ENCODE assay signal across 18 cellular contexts in the genomic region with DNA sequence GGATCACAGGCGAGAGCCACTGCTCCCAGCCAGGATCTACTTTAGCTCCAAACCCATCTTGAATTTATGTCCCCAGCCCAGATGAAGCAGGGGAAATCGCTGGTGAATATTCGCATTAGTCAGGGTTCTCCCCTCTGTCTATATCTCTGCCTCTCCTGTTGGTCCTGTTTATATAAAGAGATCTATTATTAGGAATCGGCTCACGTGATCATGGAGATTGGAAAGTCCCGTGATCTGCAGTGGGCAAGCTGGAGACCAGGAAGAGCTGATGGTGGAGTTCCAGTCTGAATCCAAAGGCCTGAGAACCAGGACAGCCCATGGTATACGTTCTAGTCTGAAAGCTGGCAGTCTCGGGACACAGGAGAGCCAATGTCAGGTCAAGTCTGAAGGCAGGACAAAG.
A peak's percentile ranks its signal among the peaks of the same experiment; 100 is the strongest.
DNase-seq lines count a peak whose midpoint lies in the region; ATAC-seq lines count a peak whose summit lies in the region.
"Had no signal": no experiment of that assay in that cellular context is flagged by ENCODE, and none has a peak within 500 bp of the region (broad histone marks: within the 10 kb centered on the region; RNA-seq: fewer than 3 reads in every experiment).

No MANE protein-coding gene starts in this region.

- CTCF ChIA-PET in activated CD8-positive, alpha-beta memory T cell treated with anti-CD3 and anti-CD28 coated beads, Interleukin-2, amount 10 ng/mL, durations not matched to agents 7 days and 5 days (lab: Charles Lee): interaction anchor here (1.0 to 1.2 kb wide), 2 partner anchors 19 to 29 kb away, joined by 3 read pairs; no protein-coding TSS in a partner anchor

- no peak overlapping the region for H3K4me3 ChIP-seq in right cardiac atrium (ENCODE audit: low read length)

- DNase-seq in activated CD8-positive, alpha-beta memory T cell treated with anti-CD3 and anti-CD28 coated beads, Interleukin-2, amount 50 U/mL, for 48 hours: peak; percentile 23
- DNase-seq in activated CD8-positive, alpha-beta memory T cell treated with anti-CD3 and anti-CD28 coated beads, Interleukin-2, amount 10 ng/mL, durations not matched to agents 7 days and 5 days: no peak
- DNase-seq in cardiac septum (ENCODE audit: low spot score) (peak; percentile 49), right cardiac atrium (no peak), left ventricle myocardium superior (no peak)
- DNase-seq: CD8-positive, alpha-beta T cell; COR-L47; DMS153; DMS79 treated with DMSO at 0.1 percent for 48 hours; EL; HCEC 1CT; HFFc6 had no signal

- no peak for ATAC-seq in activated CD8-positive, alpha-beta memory T cell treated with anti-CD3 and anti-CD28 coated beads, Interleukin-2, amount 10 ng/mL, durations not matched to agents 7 days and 5 days
- no peak for ATAC-seq in right cardiac atrium
- peak; percentile 72 for ATAC-seq in left ventricle myocardium superior
- ATAC-seq in GM19324 (IDR thresholded peaks at IDR 0.05; ENCODE audit: low FRiP score, unreplicated experiment): no peak
- no peak for ATAC-seq in HG02840 (IDR thresholded peaks at IDR 0.05; ENCODE audit: low FRiP score, unreplicated experiment)
- ATAC-seq in HG03521 (IDR thresholded peaks at IDR 0.05; ENCODE audit: unreplicated experiment): no peak
- ATAC-seq: CD8-positive, alpha-beta T cell had no signal

- no peaks in the 10 kb centered on the region for H3K9me3 ChIP-seq in right cardiac atrium (ENCODE audit: control insufficient read depth, low read length)

- no peak overlapping the region for H3K4me3 Mint-ChIP-seq in activated CD8-positive, alpha-beta memory T cell treated with anti-CD3 and anti-CD28 coated beads, Interleukin-2, amount 10 ng/mL, durations not matched to agents 7 days and 5 days
- H3K4me3 Mint-ChIP-seq: CD14-positive monocyte; CD8-positive, alpha-beta T cell; HFFc6 had no signal

- no peaks in the 10 kb centered on the region for H3K27me3 ChIP-seq in right cardiac atrium (ENCODE audit: control insufficient read depth, insufficient read depth)

- H3K27ac Mint-ChIP-seq in activated CD8-positive, alpha-beta memory T cell treated with anti-CD3 and anti-CD28 coated beads, Interleukin-2, amount 10 ng/mL, durations not matched to agents 7 days and 5 days: no peak overlapping the region
- H3K27ac Mint-ChIP-seq: CD8-positive, alpha-beta T cell; HFFc6 had no signal

- H3K9me3 Mint-ChIP-seq in activated CD8-positive, alpha-beta memory T cell treated with anti-CD3 and anti-CD28 coated beads, Interleukin-2, amount 10 ng/mL, durations not matched to agents 7 days and 5 days (ENCODE audit: low read depth): no peaks in the 10 kb centered on the region
- H3K9me3 Mint-ChIP-seq: CD8-positive, alpha-beta T cell had no signal

- H3K27me3 Mint-ChIP-seq in activated CD8-positive, alpha-beta memory T cell treated with anti-CD3 and anti-CD28 coated beads, Interleukin-2, amount 10 ng/mL, durations not matched to agents 7 days and 5 days: peaks cover 28% of the 10 kb centered on the region

- H3K4me1 ChIP-seq in right cardiac atrium (ENCODE audit: control insufficient read depth, insufficient read depth, low read length): no peaks in the 10 kb centered on the region

- no peaks in the 10 kb centered on the region for H3K36me3 Mint-ChIP-seq in activated CD8-positive, alpha-beta memory T cell treated with anti-CD3 and anti-CD28 coated beads, Interleukin-2, amount 10 ng/mL, durations not matched to agents 7 days and 5 days
- H3K36me3 Mint-ChIP-seq: CD14-positive monocyte; CD8-positive, alpha-beta T cell had no signal

- no peaks in the 10 kb centered on the region for H3K4me1 Mint-ChIP-seq in activated CD8-positive, alpha-beta memory T cell treated with anti-CD3 and anti-CD28 coated beads, Interleukin-2, amount 10 ng/mL, durations not matched to agents 7 days and 5 days
- H3K4me1 Mint-ChIP-seq: CD14-positive monocyte had no signal

- intact Hi-C loops in cardiac septum (cut with DNase I): no loop called here
- intact Hi-C loops in right cardiac atrium (cut with DNase I): no loop called here
- intact Hi-C loops in left ventricle myocardium superior (cut with micrococcal nuclease): no loop called here

- WGBS in right cardiac atrium: 72% methylated on average over 8 of the region's 8 CpGs

- H3K27ac ChIP-seq in right cardiac atrium (ENCODE audit: low read length): no peak overlapping the region
- H3K27ac ChIP-seq: 22Rv1, HL-60 had no signal

Comparison
In these comparisons a context has a peak if more than half of its experiments do, and no peak if none do; other contexts are left out.
1. DNase-seq: peak in activated CD8-positive, alpha-beta memory T cell treated with anti-CD3 and anti-CD28 coated beads, Interleukin-2, amount 50 U/mL, for 48 hours (single experiment) and cardiac septum (single experiment); none in activated CD8-positive, alpha-beta memory T cell treated with anti-CD3 and anti-CD28 coated beads, Interleukin-2, amount 10 ng/mL, durations not matched to agents 7 days and 5 days (single experiment), right cardiac atrium (0 of 3) and left ventricle myocardium superior (single experiment).